8 cellular contexts compared by ENCODE assay signal in genomic region chr21:45880097-45881068, GRCh38.
A peak's percentile ranks its signal among the peaks of the same experiment; 100 is the strongest.
DNase-seq lines count a peak whose midpoint lies in the region; ATAC-seq and TF ChIP-seq lines count a peak whose summit lies in the region.

No MANE protein-coding gene starts in this region.

- peaks cover 18% of the 10 kb centered on the region for H3K27me3 Mint-ChIP-seq in activated naive CD8-positive, alpha-beta T cell treated with anti-CD3 and anti-CD28 coated beads for 36 hours

- H3K27me3 ChIP-seq in Loucy (ENCODE audit: insufficient read depth, low read length, poor library complexity, severe bottlenecking) (no peaks in the 10 kb centered on the region), left ventricle myocardium inferior (ENCODE audit: low read depth) (peaks cover 33% of the 10 kb centered on the region)

- no peaks in the 10 kb centered on the region for H4K20me1 ChIP-seq in Loucy (ENCODE audit: insufficient read depth, low read length, poor library complexity, severe bottlenecking)

- H3K36me3 Mint-ChIP-seq in activated naive CD8-positive, alpha-beta T cell treated with anti-CD3 and anti-CD28 coated beads for 36 hours = no peaks in the 10 kb centered on the region

- DNase-seq in DMS53 treated with DMSO at 0.1 percent for 48 hours (lab: John Stamatoyannopoulos, UW; ENCODE audit: unreplicated experiment) (peak; percentile 0), SKM-1 treated with dmso at 0.1 percent for 144 hours (lab: John Stamatoyannopoulos, UW; ENCODE audit: unreplicated experiment) (peak; percentile 75), left ventricle myocardium inferior (peak; percentile 60), retina (peak; percentile 81)
- peak; percentile 64 for DNase-seq in activated naive CD8-positive, alpha-beta T cell treated with anti-CD3 and anti-CD28 coated beads for 36 hours

- peaks cover 5% of the 10 kb centered on the region; the same call in 1 of the 2 replicates for H3F3A ChIP-seq in Loucy (ENCODE audit: low read depth)

- no peaks in the 10 kb centered on the region for H3K9me2 ChIP-seq in Loucy (replicated peaks; ENCODE audit: low read depth, low read length)

- no peak overlapping the region for H3K27ac ChIP-seq in left ventricle myocardium inferior (replicated peaks)

- TF ChIP-seq CTCF in Loucy (conservative IDR thresholded peaks at IDR 0.05; ENCODE audit: low read length) = peak; percentile 89
- TF ChIP-seq CTCF in left ventricle myocardium inferior (IDR thresholded peaks at IDR 0.05; ENCODE audit: borderline replicate concordance) = peak; percentile 70

- no peaks in the 10 kb centered on the region for H3K9me3 Mint-ChIP-seq in activated naive CD8-positive, alpha-beta T cell treated with anti-CD3 and anti-CD28 coated beads for 36 hours

- H3K4me1 Mint-ChIP-seq in activated naive CD8-positive, alpha-beta T cell treated with anti-CD3 and anti-CD28 coated beads for 36 hours = peaks cover 32% of the 10 kb centered on the region

- ATAC-seq in GM18868 (IDR thresholded peaks at IDR 0.05; ENCODE audit: unreplicated experiment) (no peak), GM19324 (IDR thresholded peaks at IDR 0.05; ENCODE audit: low FRiP score, unreplicated experiment) (no peak)

- peaks cover 74% of the 10 kb centered on the region for H3K4me1 ChIP-seq in Loucy (ENCODE audit: insufficient read depth, low read length, poor library complexity, severe bottlenecking)
- peaks cover 15% of the 10 kb centered on the region for H3K4me1 ChIP-seq in left ventricle myocardium inferior

- intact Hi-C loops in left ventricle myocardium inferior (cut with micrococcal nuclease) = no loop called here

- H3K4me3 Mint-ChIP-seq in activated naive CD8-positive, alpha-beta T cell treated with anti-CD3 and anti-CD28 coated beads for 36 hours = no peak overlapping the region

- H3K36me3 ChIP-seq in Loucy (ENCODE audit: insufficient read depth, low read length) (no peaks in the 10 kb centered on the region), left ventricle myocardium inferior (no peaks in the 10 kb centered on the region)

- H3K9me3 ChIP-seq in Loucy (ENCODE audit: insufficient read depth, low read depth, low read length) = no peaks in the 10 kb centered on the region
- H3K9me3 ChIP-seq in left ventricle myocardium inferior (replicated peaks) = no peaks in the 10 kb centered on the region

- no peak overlapping the region for H3K27ac Mint-ChIP-seq in activated naive CD8-positive, alpha-beta T cell treated with anti-CD3 and anti-CD28 coated beads for 36 hours

- H3K4me2 ChIP-seq in Loucy (ENCODE audit: low read depth, low read length, poor library complexity, severe bottlenecking) = peak overlapping the region; percentile 36

- H3K4me3 ChIP-seq in Loucy (ENCODE audit: low read length, poor library complexity, severe bottlenecking) (no peak overlapping the region), left ventricle myocardium inferior (no peak overlapping the region)

- no peaks in the 10 kb centered on the region for H3K79me2 ChIP-seq in Loucy (ENCODE audit: insufficient read depth, low read length)

- H3K9ac ChIP-seq in Loucy (ENCODE audit: low read depth, low read length, poor library complexity, severe bottlenecking) = peak overlapping the region; percentile 63

- H2AFZ ChIP-seq in Loucy (ENCODE audit: low read length) = no peak overlapping the region

Comparison
In these comparisons a context has a peak if more than half of its experiments do, and no peak if none do; other contexts are left out.
1. DNase-seq: peak in every context shown above with its lines; median percentile 81 in retina; 75 in SKM-1 treated with dmso at 0.1 percent for 144 hours; 64 in activated naive CD8-positive, alpha-beta T cell treated with anti-CD3 and anti-CD28 coated beads for 36 hours; 60 in left ventricle myocardium inferior; 0 in DMS53 treated with DMSO at 0.1 percent for 48 hours.